In genomic region chr5:25881318-25882036, GRCh38 we compare ENCODE assay signal across 7 cellular contexts.
"Had no signal": no experiment of that assay in that cellular context is flagged by ENCODE, and none has a peak within 500 bp of the region (broad histone marks: within the 10 kb centered on the region; RNA-seq: fewer than 3 reads in every experiment).

No MANE protein-coding gene starts in this region.

- H3K27ac ChIP-seq: HL-60, KMS-11 had no signal

- H3K9ac ChIP-seq: KMS-11 had no signal

- ATAC-seq: K562 had no signal

- H3K4me3 ChIP-seq: K562 had no signal

- H3K4me2 ChIP-seq: KMS-11 had no signal

- DNase-seq: IMR-90, KBM-7, KG1 had no signal

- FAIRE-seq: HTR-8/SVneo, K562 had no signal
